ENCODE assay signal across 9 cellular contexts in the genomic region with DNA sequence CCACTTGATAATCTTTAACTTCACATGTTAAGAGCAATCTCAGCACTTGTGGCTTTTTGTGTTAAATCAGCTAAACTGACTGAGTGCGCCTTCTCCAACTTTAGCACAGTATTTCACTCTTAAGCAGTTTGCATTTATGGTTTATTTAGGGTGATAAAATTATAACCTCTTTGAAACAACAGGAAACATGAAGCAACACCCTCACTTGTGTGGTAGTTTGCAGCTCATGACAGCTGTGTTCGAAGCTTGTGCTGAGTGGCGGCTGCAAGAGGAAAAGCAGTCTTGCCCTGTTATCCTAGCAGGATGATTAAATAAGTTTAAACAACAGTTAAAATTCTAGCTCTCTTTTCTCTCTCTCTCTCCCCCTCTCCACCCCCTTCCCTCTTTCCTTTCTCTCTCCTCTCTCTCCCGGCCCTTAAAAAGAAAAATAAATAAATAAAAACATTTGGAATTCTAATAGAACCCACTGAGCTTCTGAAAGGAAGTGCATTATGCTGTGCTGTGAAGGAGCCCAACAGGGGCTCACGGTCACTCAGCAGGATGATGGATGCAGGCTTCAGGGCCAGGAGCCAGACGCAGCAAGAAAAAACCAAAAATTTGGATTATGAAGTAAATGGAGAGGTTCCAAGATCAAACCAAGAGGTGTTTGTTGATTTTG. TPM values are rescaled to one million over a fixed set of nuclear protein-coding genes. Genes with fewer than 3 reads are reported as not detected.
DNase-seq lines count a peak whose midpoint lies in the region; ATAC-seq and TF ChIP-seq lines count a peak whose summit lies in the region.
"Had no signal": no experiment of that assay in that cellular context is flagged by ENCODE, and none has a peak within 500 bp of the region (broad histone marks: within the 10 kb centered on the region; RNA-seq: fewer than 3 reads in every experiment).

No MANE protein-coding gene starts in this region.

- intact Hi-C loops in activated T-helper 2 cell treated with anti-CD3 and anti-CD28 coated beads, Interferon-gamma antibody, Interleukin-2, Interleukin-4, amounts not matched to agents 10 μg/mL and 5 μg/mL and 100 μg/mL, durations not matched to agents 14 hours and 24 hours and 36 hours (cut with micrococcal nuclease): loop anchor here (10.0 kb wide), 1 partner anchor 167 kb away; no protein-coding TSS in a partner anchor
- intact Hi-C loops in lower lobe of right lung (cut with DNase I): no loop called here

- no peaks in the 10 kb centered on the region for H3K27me3 Mint-ChIP-seq in stimulated activated naive CD8-positive, alpha-beta T cell treated with anti-CD3 and anti-CD28 coated beads, Interleukin-15, Interleukin-2, amounts not matched to agents 100 ng/mL and 50 ng/mL, for 24 hours
- H3K27me3 Mint-ChIP-seq in activated T-helper 2 cell treated with anti-CD3 and anti-CD28 coated beads, Interferon-gamma antibody, Interleukin-2, Interleukin-4, amounts not matched to agents 10 μg/mL and 5 μg/mL and 100 μg/mL, durations not matched to agents 14 hours and 24 hours and 36 hours (ENCODE audit: low read depth): no peaks in the 10 kb centered on the region

- no peaks in the 10 kb centered on the region for H3K9me3 Mint-ChIP-seq in stimulated activated naive CD8-positive, alpha-beta T cell treated with anti-CD3 and anti-CD28 coated beads, Interleukin-15, Interleukin-2, amounts not matched to agents 100 ng/mL and 50 ng/mL, for 24 hours
- H3K9me3 Mint-ChIP-seq in activated T-helper 2 cell treated with anti-CD3 and anti-CD28 coated beads, Interferon-gamma antibody, Interleukin-2, Interleukin-4, amounts not matched to agents 10 μg/mL and 5 μg/mL and 100 μg/mL, durations not matched to agents 14 hours and 24 hours and 36 hours: no peaks in the 10 kb centered on the region

- peak overlapping the region; percentile 42 for H3K4me3 Mint-ChIP-seq in stimulated activated naive CD8-positive, alpha-beta T cell treated with anti-CD3 and anti-CD28 coated beads, Interleukin-15, Interleukin-2, amounts not matched to agents 100 ng/mL and 50 ng/mL, for 24 hours
- peak overlapping the region; percentile 16 for H3K4me3 Mint-ChIP-seq in activated T-helper 2 cell treated with anti-CD3 and anti-CD28 coated beads, Interferon-gamma antibody, Interleukin-2, Interleukin-4, amounts not matched to agents 10 μg/mL and 5 μg/mL and 100 μg/mL, durations not matched to agents 14 hours and 24 hours and 36 hours (ENCODE audit: low read depth)

- no peak for DNase-seq in stimulated activated naive CD8-positive, alpha-beta T cell treated with anti-CD3 and anti-CD28 coated beads, Interleukin-15, Interleukin-2, amounts not matched to agents 100 U/mL and 50 U/mL, for 24 hours
- no peak for DNase-seq in activated T-helper 2 cell treated with anti-CD3 and anti-CD28 coated beads, Interferon-gamma antibody, Interleukin-2, Interleukin-4, amounts not matched to agents 10 μg/mL and 5 μg/mL and 100 μg/mL, durations not matched to agents 14 hours and 24 hours and 36 hours (ENCODE audit: low spot score)
- no peak for DNase-seq in lower lobe of right lung
- no peak for DNase-seq in NCI-H2171 treated with DMSO at 0.1 percent for 48 hours (lab: John Stamatoyannopoulos, UW)
- no peak for DNase-seq in globus pallidus (ENCODE audit: low spot score)

- no peak for ATAC-seq in stimulated activated naive CD8-positive, alpha-beta T cell treated with anti-CD3 and anti-CD28 coated beads, Interleukin-15, Interleukin-2, amounts not matched to agents 100 U/mL and 50 U/mL, for 24 hours
- peak; percentile 25 to 32 for ATAC-seq in lower lobe of right lung
- ATAC-seq in HG03135 (IDR thresholded peaks at IDR 0.05; ENCODE audit: unreplicated experiment): no peak
- no peak for ATAC-seq in HG03565 (IDR thresholded peaks at IDR 0.05; ENCODE audit: unreplicated experiment)

- no peak for TF ChIP-seq CTCF in lower lobe of right lung (IDR thresholded peaks at IDR 0.05)

- no peaks in the 10 kb centered on the region for H3K9me3 ChIP-seq in lower lobe of right lung
- H3K9me3 ChIP-seq: breast epithelium had no signal

- peaks cover 38% of the 10 kb centered on the region for H3K36me3 Mint-ChIP-seq in stimulated activated naive CD8-positive, alpha-beta T cell treated with anti-CD3 and anti-CD28 coated beads, Interleukin-15, Interleukin-2, amounts not matched to agents 100 ng/mL and 50 ng/mL, for 24 hours (ENCODE audit: low read depth)
- peaks cover 52% of the 10 kb centered on the region for H3K36me3 Mint-ChIP-seq in activated T-helper 2 cell treated with anti-CD3 and anti-CD28 coated beads, Interferon-gamma antibody, Interleukin-2, Interleukin-4, amounts not matched to agents 10 μg/mL and 5 μg/mL and 100 μg/mL, durations not matched to agents 14 hours and 24 hours and 36 hours (ENCODE audit: low read depth)

- no peaks in the 10 kb centered on the region for H3K27me3 ChIP-seq in lower lobe of right lung (ENCODE audit: low read depth)
- H3K27me3 ChIP-seq: breast epithelium had no signal

- no peak overlapping the region for H3K4me3 ChIP-seq in lower lobe of right lung
- H3K4me3 ChIP-seq: breast epithelium had no signal

- peaks cover 72% of the 10 kb centered on the region for H3K4me1 Mint-ChIP-seq in stimulated activated naive CD8-positive, alpha-beta T cell treated with anti-CD3 and anti-CD28 coated beads, Interleukin-15, Interleukin-2, amounts not matched to agents 100 ng/mL and 50 ng/mL, for 24 hours (ENCODE audit: low read depth)
- H3K4me1 Mint-ChIP-seq in activated T-helper 2 cell treated with anti-CD3 and anti-CD28 coated beads, Interferon-gamma antibody, Interleukin-2, Interleukin-4, amounts not matched to agents 10 μg/mL and 5 μg/mL and 100 μg/mL, durations not matched to agents 14 hours and 24 hours and 36 hours (ENCODE audit: low read depth): peaks cover 56% of the 10 kb centered on the region

- H3K4me1 ChIP-seq in lower lobe of right lung: peaks cover 84% of the 10 kb centered on the region

- peak overlapping the region; percentile 80 for H3K27ac Mint-ChIP-seq in stimulated activated naive CD8-positive, alpha-beta T cell treated with anti-CD3 and anti-CD28 coated beads, Interleukin-15, Interleukin-2, amounts not matched to agents 100 ng/mL and 50 ng/mL, for 24 hours
- H3K27ac Mint-ChIP-seq in activated T-helper 2 cell treated with anti-CD3 and anti-CD28 coated beads, Interferon-gamma antibody, Interleukin-2, Interleukin-4, amounts not matched to agents 10 μg/mL and 5 μg/mL and 100 μg/mL, durations not matched to agents 14 hours and 24 hours and 36 hours: peak overlapping the region; percentile 72

- peak overlapping the region; percentile 67 for H3K27ac ChIP-seq in lower lobe of right lung
- H3K27ac ChIP-seq: breast epithelium had no signal

- peaks cover 11% of the 10 kb centered on the region for H3K36me3 ChIP-seq in lower lobe of right lung
- H3K36me3 ChIP-seq: breast epithelium had no signal

RNA-seq across cellular contexts. Expression of a gene that starts 25.2 kb away (rescaled TPM):
- 105 and 109 TPM in 2 replicates for total RNA-seq in activated T-helper 2 cell treated with anti-CD3 and anti-CD28 coated beads, Interferon-gamma antibody, Interleukin-2, Interleukin-4, amounts not matched to agents 10 μg/mL and 5 μg/mL and 100 μg/mL, durations not matched to agents 14 hours and 24 hours and 36 hours
- 132 TPM for total RNA-seq in lower lobe of right lung

RNA-seq across cellular contexts. Expression of a gene that starts 49.6 kb away (rescaled TPM):
- total RNA-seq in activated T-helper 2 cell treated with anti-CD3 and anti-CD28 coated beads, Interferon-gamma antibody, Interleukin-2, Interleukin-4, amounts not matched to agents 10 μg/mL and 5 μg/mL and 100 μg/mL, durations not matched to agents 14 hours and 24 hours and 36 hours: 70.3 and 75.1 TPM in 2 replicates
- total RNA-seq in lower lobe of right lung: 71.9 TPM

RNA-seq across cellular contexts. Expression of a gene that starts 57.9 kb away (rescaled TPM):
- 131 and 135 TPM in 2 replicates for total RNA-seq in activated T-helper 2 cell treated with anti-CD3 and anti-CD28 coated beads, Interferon-gamma antibody, Interleukin-2, Interleukin-4, amounts not matched to agents 10 μg/mL and 5 μg/mL and 100 μg/mL, durations not matched to agents 14 hours and 24 hours and 36 hours
- total RNA-seq in lower lobe of right lung: 45.8 TPM

Comparison
In these comparisons a context has a peak if more than half of its experiments do, and no peak if none do; other contexts are left out.
1. ATAC-seq: peak in lower lobe of right lung (2 of 2); none in stimulated activated naive CD8-positive, alpha-beta T cell treated with anti-CD3 and anti-CD28 coated beads, Interleukin-15, Interleukin-2, amounts not matched to agents 100 U/mL and 50 U/mL, for 24 hours (single experiment), HG03135 (single experiment) and HG03565 (single experiment).